Comparison of ENCODE assay signal across 9 cellular contexts in the genomic region with DNA sequence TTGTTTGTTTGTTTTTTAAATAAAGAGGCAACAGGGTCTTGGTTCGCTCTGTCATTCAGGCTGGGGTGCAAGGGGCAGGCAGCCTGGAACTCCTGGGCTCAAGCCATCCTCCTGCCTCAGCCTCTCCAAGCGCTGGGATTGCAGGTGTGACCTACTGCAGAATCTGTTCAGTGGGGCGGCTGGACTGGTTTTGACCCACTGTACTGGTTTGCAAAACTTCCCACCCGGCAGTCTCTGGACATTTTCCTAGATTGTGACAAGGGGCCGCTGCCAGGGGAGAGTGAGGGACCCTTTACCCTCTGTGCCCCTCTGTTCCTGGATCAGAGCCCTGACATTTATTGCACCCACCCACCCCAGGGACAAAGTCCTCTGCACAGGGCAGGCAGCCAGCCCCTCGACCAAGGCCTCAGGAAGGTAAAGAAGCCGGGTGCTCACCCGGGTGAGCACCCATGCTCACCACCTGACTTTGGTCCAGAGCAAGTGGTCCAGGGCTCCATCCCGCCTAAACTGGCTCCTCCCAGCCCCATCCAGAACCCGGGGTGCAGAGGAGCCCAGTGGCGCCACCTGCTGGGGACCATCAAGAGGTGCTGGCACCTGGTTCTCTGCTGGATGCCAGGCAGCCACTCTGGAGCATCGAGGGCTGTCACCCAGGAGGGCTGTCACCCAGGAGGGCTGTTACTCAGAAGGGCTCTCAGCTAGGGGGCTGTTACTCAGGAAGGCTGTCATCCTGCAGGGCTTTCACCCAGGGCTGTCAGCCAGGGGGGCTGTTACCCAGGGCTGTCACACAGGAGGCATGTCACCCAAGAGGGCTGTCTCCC.
DNase-seq lines count a peak whose midpoint lies in the region; ATAC-seq lines count a peak whose summit lies in the region.
"Had no signal": no experiment of that assay in that cellular context is flagged by ENCODE, and none has a peak within 500 bp of the region (broad histone marks: within the 10 kb centered on the region; RNA-seq: fewer than 3 reads in every experiment).

No MANE protein-coding gene starts in this region.

- intact Hi-C loops in head of caudate nucleus (cut with DNase I): no loop called here

- no peaks in the 10 kb centered on the region for H3K36me3 Mint-ChIP-seq in activated CD4-positive, alpha-beta memory T cell treated with anti-CD3 and anti-CD28 coated beads, Interleukin-2, amount 10 ng/mL, durations not matched to agents 7 days and 5 days (ENCODE audit: low read depth)

- CTCF ChIA-PET in activated CD4-positive, alpha-beta memory T cell treated with anti-CD3 and anti-CD28 coated beads, Interleukin-2, amount 10 ng/mL, durations not matched to agents 7 days and 5 days (lab: Charles Lee): no interaction called here

- POLR2A ChIA-PET in activated CD4-positive, alpha-beta memory T cell treated with anti-CD3 and anti-CD28 coated beads, Interleukin-2, amount 10 ng/mL, durations not matched to agents 7 days and 5 days (lab: Charles Lee): no interaction called here

- H3K4me3 Mint-ChIP-seq in activated CD4-positive, alpha-beta memory T cell treated with anti-CD3 and anti-CD28 coated beads, Interleukin-2, amount 10 ng/mL, durations not matched to agents 7 days and 5 days: no peak overlapping the region

- no peaks in the 10 kb centered on the region for H3K36me3 ChIP-seq in MG63

- DNase-seq in NCI-H2171 treated with DMSO at 0.1 percent for 48 hours (lab: John Stamatoyannopoulos, UW): peak; percentile 5
- no peak for DNase-seq in NCI-H2171 (lab: John Stamatoyannopoulos, UW)
- DNase-seq in MG63: peak; percentile 11
- DNase-seq in activated CD4-positive, alpha-beta memory T cell treated with anti-CD3 and anti-CD28 coated beads, Interleukin-2, amount 10 ng/mL, durations not matched to agents 7 days and 5 days: peak; percentile 47
- DNase-seq in head of caudate nucleus: peak in 36 of 42 donors; percentile 8 to 70 (median 34)
- DNase-seq in stimulated activated CD4-positive, alpha-beta T cell treated with anti-CD3 and anti-CD28 coated beads, Interleukin-1b, Interleukin-23, amount 100 ng/mL, for 48 hours: peak; percentile 60
- DNase-seq in NCI-H1436 treated with DMSO at 0.1 percent for 48 hours (lab: John Stamatoyannopoulos, UW): no peak

- no peak overlapping the region for H3K27ac Mint-ChIP-seq in activated CD4-positive, alpha-beta memory T cell treated with anti-CD3 and anti-CD28 coated beads, Interleukin-2, amount 10 ng/mL, durations not matched to agents 7 days and 5 days

- no peaks in the 10 kb centered on the region for H3K4me1 Mint-ChIP-seq in activated CD4-positive, alpha-beta memory T cell treated with anti-CD3 and anti-CD28 coated beads, Interleukin-2, amount 10 ng/mL, durations not matched to agents 7 days and 5 days

- H3K9me3 Mint-ChIP-seq in activated CD4-positive, alpha-beta memory T cell treated with anti-CD3 and anti-CD28 coated beads, Interleukin-2, amount 10 ng/mL, durations not matched to agents 7 days and 5 days: no peaks in the 10 kb centered on the region

- no peaks in the 10 kb centered on the region for H3K9me3 ChIP-seq in MG63

- no peaks in the 10 kb centered on the region for H3K27me3 ChIP-seq in MG63

- no peak for ATAC-seq in GM21825 (IDR thresholded peaks at IDR 0.05; ENCODE audit: unreplicated experiment)

- H3K27me3 Mint-ChIP-seq in activated CD4-positive, alpha-beta memory T cell treated with anti-CD3 and anti-CD28 coated beads, Interleukin-2, amount 10 ng/mL, durations not matched to agents 7 days and 5 days: peaks cover 5% of the 10 kb centered on the region

- H3K4me3 ChIP-seq in MG63: no peak overlapping the region
- H3K4me3 ChIP-seq: skin epidermis had no signal

Comparison
In these comparisons a context has a peak if more than half of its experiments do, and no peak if none do; other contexts are left out.
1. DNase-seq: peak in NCI-H2171 treated with DMSO at 0.1 percent for 48 hours (single experiment), MG63 (single experiment), activated CD4-positive, alpha-beta memory T cell treated with anti-CD3 and anti-CD28 coated beads, Interleukin-2, amount 10 ng/mL, durations not matched to agents 7 days and 5 days (single experiment), head of caudate nucleus (36 of 42) and stimulated activated CD4-positive, alpha-beta T cell treated with anti-CD3 and anti-CD28 coated beads, Interleukin-1b, Interleukin-23, amount 100 ng/mL, for 48 hours (single experiment); none in NCI-H2171 (single experiment) and NCI-H1436 treated with DMSO at 0.1 percent for 48 hours (single experiment).